ENCODE assay signal across 9 cellular contexts in the genomic region with DNA sequence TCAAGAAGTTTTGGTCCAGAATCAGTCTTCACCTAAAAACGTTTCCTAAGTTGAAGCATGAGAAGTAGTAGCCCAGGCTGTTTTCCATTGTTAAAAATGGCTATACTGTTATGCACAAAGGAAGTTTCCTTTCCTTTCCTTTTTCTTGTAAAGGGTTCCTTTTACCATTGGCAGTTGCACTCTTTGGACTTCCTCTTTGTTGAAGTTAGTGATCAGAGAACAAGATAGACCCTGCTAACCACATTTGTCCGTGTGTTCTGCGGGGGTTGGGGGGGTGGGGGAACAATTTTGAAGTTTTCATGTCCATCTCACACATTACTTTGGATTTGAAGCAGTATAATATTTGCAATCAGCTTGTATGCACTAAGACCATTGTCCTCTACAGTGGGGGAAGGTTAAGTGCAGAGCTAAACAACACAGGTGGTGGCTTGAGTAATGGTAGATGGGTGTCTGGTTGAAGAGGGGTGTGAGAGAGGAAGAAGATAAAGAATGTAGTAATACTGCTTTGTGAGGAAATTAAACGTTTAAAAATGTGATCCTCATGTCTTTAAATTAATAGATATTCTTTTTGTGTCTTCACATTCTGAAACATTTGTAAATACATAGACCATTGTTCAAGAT. TPM values are rescaled to one million over a fixed set of nuclear protein-coding genes. Genes with fewer than 3 reads are reported as not detected.
DNase-seq lines count a peak whose midpoint lies in the region; ATAC-seq, FAIRE-seq and TF ChIP-seq lines count a peak whose summit lies in the region.
"Had no signal": no experiment of that assay in that cellular context is flagged by ENCODE, and none has a peak within 500 bp of the region (broad histone marks: within the 10 kb centered on the region; RNA-seq: fewer than 3 reads in every experiment).

No MANE protein-coding gene starts in this region.

- no peak overlapping the region for H2BK12ac ChIP-seq in H1 (ENCODE audit: low read depth, low read length)

- WGBS in H1 (ENCODE audit: extremely low coverage in 1 of 2, insufficient coverage in 1 of 2, insufficient read length in 1 of 2, insufficient replicate concordance in 2 of 2, low coverage in 1 of 2, low lambda C conversion rate in 2 of 2, missing lambda C conversion rate in 1 of 2), 2 experiments, result 72% methylated on average over 4 of the region's 4 CpGs; no CpG with 5 or more reads in 1 of the 2 experiments
- WGBS in ovary, 3 donors, result 57 to 71% (median 64%) methylated on average over 4 of the region's 4 CpGs
- 28 to 48% methylated on average over 3 to 4 of the region's 4 CpGs for WGBS in gastroesophageal sphincter (ENCODE audit: low coverage in 1 of 2), 2 donors

- ATAC-seq in gastroesophageal sphincter, result no peak
- ATAC-seq in HG02840 (IDR thresholded peaks at IDR 0.05; ENCODE audit: low FRiP score, unreplicated experiment), result no peak

- peak overlapping the region; percentile 78 for H3K9ac ChIP-seq in NT2/D1 (ENCODE audit: insufficient read length, low read depth)
- H3K9ac ChIP-seq in H1 (replicated peaks in 1 of 4; ENCODE audit: extremely low read depth in 1 of 4, low read depth in 3 of 4, low read length in 3 of 4), result no peak overlapping the region

- no peaks in the 10 kb centered on the region for H3K79me1 ChIP-seq in H1 (ENCODE audit: low read depth, low read length)

- no peak overlapping the region for H2BK120ac ChIP-seq in H1 (replicated peaks; ENCODE audit: low read depth, low read length)

- POLR2A ChIA-PET in H1 (lab: Charles Lee; ENCODE audit: partially characterized antibody), result interaction anchor here (0.8 to 1.0 kb wide), 2 partner anchors 30 to 35 kb away, joined by 3 read pairs; no protein-coding TSS in a partner anchor

- H3K9me3 ChIP-seq in NT2/D1 (ENCODE audit: insufficient read depth, low read length), result peaks cover 23% of the 10 kb centered on the region
- peaks cover 12 to 15% of the 10 kb centered on the region in 2 experiments; a peak in 2 of 4 replicates for H3K9me3 ChIP-seq in H1 (ENCODE audit: insufficient read depth in 2 of 2, low read depth in 1 of 2, low read length in 1 of 2)
- no peaks in the 10 kb centered on the region for H3K9me3 ChIP-seq in ovary
- peaks cover 0 to 18% (median 0%) of the 10 kb centered on the region in 3 donors for H3K9me3 ChIP-seq in gastroesophageal sphincter

- H4K91ac ChIP-seq in H1 (replicated peaks; ENCODE audit: insufficient read length, low read length), result no peak overlapping the region

- TF ChIP-seq CTCF in H1 (IDR thresholded peaks at IDR 0.05; ENCODE audit: control extremely low read depth in 1 of 3, insufficient read depth in 1 of 3, low read depth in 1 of 3, low read length in 3 of 3) (no peak), ovary (IDR thresholded peaks at IDR 0.05) (no peak), gastroesophageal sphincter (IDR thresholded peaks at IDR 0.05) (no peak)

- no peak overlapping the region for H2BK20ac ChIP-seq in H1 (ENCODE audit: low read length)

- peak overlapping the region; percentile 93 to 97 for H3K4me2 ChIP-seq in H1 (ENCODE audit: insufficient read depth in 1 of 2, low read depth in 2 of 2, low read length in 2 of 2)

- H3K27me3 ChIP-seq in NT2/D1 (ENCODE audit: insufficient read depth, insufficient read length) (no peaks in the 10 kb centered on the region), H1 (replicated peaks in 1 of 4; ENCODE audit: control insufficient read depth in 3 of 4, extremely low read depth in 1 of 4, insufficient read depth in 3 of 4, low read length in 3 of 4) (no peaks in the 10 kb centered on the region; a peak in 1 of 7 replicates), ovary (no peaks in the 10 kb centered on the region), gastroesophageal sphincter (peaks cover 19% of the 10 kb centered on the region)

- no peak overlapping the region for H2BK15ac ChIP-seq in H1 (ENCODE audit: low read length)

- no peak overlapping the region for H2BK5ac ChIP-seq in H1 (ENCODE audit: low read depth, low read length)

- no peak overlapping the region for H3K56ac ChIP-seq in H1 (replicated peaks; ENCODE audit: insufficient read length, low read depth, low read length)

- peaks cover 6% of the 10 kb centered on the region; the same call in 1 of the 2 replicates for H3K23me2 ChIP-seq in H1 (ENCODE audit: low read depth, low read length)

- intact Hi-C loops in ovary (cut with DNase I), result no loop called here

- TF ChIP-seq RAD21 in H1 (IDR thresholded peaks at IDR 0.05 in 1 of 2, conservative IDR thresholded peaks at IDR 0.05 in 1 of 2; ENCODE audit: low read depth in 2 of 2, low read length in 2 of 2), result no peak

- no peaks in the 10 kb centered on the region for H4K20me1 ChIP-seq in H1 (replicated peaks in 1 of 2; ENCODE audit: control insufficient read depth in 1 of 2, insufficient read depth in 2 of 2, low read length in 2 of 2)

- TF ChIP-seq EP300 in H1 (IDR thresholded peaks at IDR 0.05; ENCODE audit: borderline replicate concordance in 1 of 2, low read depth in 2 of 2, low read length in 2 of 2) (no peak), ovary (IDR thresholded peaks at IDR 0.05) (no peak), gastroesophageal sphincter (IDR thresholded peaks at IDR 0.05) (no peak)

- H3K4me3 ChIP-seq in NT2/D1 (ENCODE audit: insufficient read length, low read depth) (peak overlapping the region; percentile 67), H1 (ENCODE audit: extremely low read depth in 1 of 4, insufficient read depth in 2 of 4, low read depth in 3 of 4, low read length in 4 of 4) (peak overlapping the region in 3 of 4 experiments; percentile 53 to 84 (median 59); a peak in 5 of 8 replicates), ovary (peak overlapping the region; percentile 68), gastroesophageal sphincter (peak overlapping the region in 1 of 2 donors; percentile 72)

- H3K36me3 ChIP-seq in NT2/D1 (ENCODE audit: insufficient read depth, insufficient read length, low read length) (peaks cover 43% of the 10 kb centered on the region), H1 (ENCODE audit: control insufficient read depth in 2 of 4, insufficient read depth in 4 of 4, low read length in 3 of 4) (peaks cover 0 to 7% (median 2%) of the 10 kb centered on the region in 4 experiments; a peak in 3 of 8 replicates), ovary (no peaks in the 10 kb centered on the region), gastroesophageal sphincter (peaks cover 0 to 15% of the 10 kb centered on the region in 2 donors)

- H3K4ac ChIP-seq in H1 (replicated peaks; ENCODE audit: insufficient read length, low read depth, low read length), result no peak overlapping the region

- H3K14ac ChIP-seq in H1 (ENCODE audit: insufficient read length), result no peak overlapping the region

- no peak overlapping the region for H4K8ac ChIP-seq in H1 (ENCODE audit: extremely low read depth, insufficient read depth, low read length)

- H2AFZ ChIP-seq in H1 (ENCODE audit: low read length), result no peak overlapping the region

- no peaks in the 10 kb centered on the region for H3K79me2 ChIP-seq in H1 (ENCODE audit: control insufficient read depth in 1 of 2, insufficient read depth in 2 of 2, low read length in 2 of 2)

- DNase-seq in CD1c-positive myeloid dendritic cell (ENCODE audit: extremely low spot score) (peak; percentile 57), NT2/D1 (ENCODE audit: low read depth, low spot score) (no peak), H1 (ENCODE audit: low read depth in 1 of 2, low spot score in 2 of 2) (no peak), ovary (no peak)
- no peak for DNase-seq in activated effector memory CD4-positive, alpha-beta T cell treated with anti-CD3 and anti-CD28 coated beads, Interleukin-2, amount 50 U/mL, for 16 hours
- no peak for DNase-seq in NK-92 treated with Interleukin-12 subunit alpha and Interleukin-12 subunit beta, amount 100 ng/mL, for 24 hours (lab: John Stamatoyannopoulos, UW)
- DNase-seq: activated CD4-positive, alpha-beta T cell treated with anti-CD3 and anti-CD28 coated beads for 4 hours had no signal

- no peak for FAIRE-seq in H1 (lab: Jason Lieb, UNC)

- no peak overlapping the region for H2AK5ac ChIP-seq in H1 (ENCODE audit: low read depth, low read length)

- H3K18ac ChIP-seq in H1 (ENCODE audit: extremely low read depth, low read length), result no peak overlapping the region

- no peak overlapping the region for H3K23ac ChIP-seq in H1 (ENCODE audit: insufficient read length)

- H3K27ac ChIP-seq in H1 (ENCODE audit: low read depth, low read length), result no peak overlapping the region
- no peak overlapping the region for H3K27ac ChIP-seq in ovary
- peak overlapping the region in 1 of 4 donors; percentile 84 for H3K27ac ChIP-seq in gastroesophageal sphincter

- CTCF ChIA-PET in H1 (lab: Charles Lee; ENCODE audit: partially characterized antibody), result interaction anchor here (0.7 to 2.0 kb wide), 5 partner anchors 9 to 194 kb away, joined by 3 to 5 read pairs (median 3); no protein-coding TSS in a partner anchor

- TF ChIP-seq POLR2A in H1 (IDR thresholded peaks at IDR 0.05; ENCODE audit: control extremely low read depth in 1 of 2, low read depth in 2 of 2, low read length in 2 of 2) (no peak), ovary (IDR thresholded peaks at IDR 0.05) (no peak), gastroesophageal sphincter (IDR thresholded peaks at IDR 0.05) (no peak)

- H4K5ac ChIP-seq in H1 (ENCODE audit: insufficient read length, low read depth, low read length), result no peak overlapping the region

- H3K4me1 ChIP-seq in NT2/D1 (ENCODE audit: insufficient read depth, insufficient read length) (peaks cover 2% of the 10 kb centered on the region), H1 (replicated peaks in 1 of 4; ENCODE audit: control insufficient read depth in 3 of 4, insufficient read depth in 4 of 4, low read length in 3 of 4) (peaks cover 0 to 4% (median 2%) of the 10 kb centered on the region in 4 experiments; a peak in 4 of 7 replicates), ovary (ENCODE audit: insufficient read depth) (peaks cover 1% of the 10 kb centered on the region), gastroesophageal sphincter (peaks cover 0 to 23% (median 0%) of the 10 kb centered on the region in 3 donors)

RNA-seq across cellular contexts. Expression of a gene that starts 1.4 kb away (rescaled TPM):
- total RNA-seq in H1 (2021; fragmentation: NEBNext Ultra II Directional; extraction: Animal tissue kit (Norgen Biotek cat#: 25700)), result 7.1 and 10.6 TPM in 2 replicates
- 2.2 TPM in 2 replicates for polyA plus RNA-seq in H1 (2011; rRNA removed)
- 2.9 TPM for polyA plus RNA-seq in H1 (2011; cell fraction: cytosol; rRNA removed)
- 2.7 TPM for polyA plus RNA-seq in H1 (2011; cell fraction: nucleus; rRNA removed)
- 1.7 to 5.9 TPM (median 2.9 TPM) in 4 replicates for polyA plus RNA-seq in H1 (2012, experiment 1 of 2)
- 0.49 TPM for polyA plus RNA-seq in H1 (2012, experiment 2 of 2)
- polyA plus RNA-seq in H1 (2013, experiment 1 of 2), result 7.2 TPM
- 7.7 TPM for polyA plus RNA-seq in H1 (2013, experiment 2 of 2)
- 1.5 and 1.7 TPM in 2 replicates for polyA minus RNA-seq in H1 (2011; rRNA and poly(A)+ RNA removed)
- 2.9 TPM for polyA minus RNA-seq in H1 (2011; cell fraction: cytosol; rRNA and poly(A)+ RNA removed)
- 10.0 TPM for polyA minus RNA-seq in H1 (2011; cell fraction: nucleus; rRNA and poly(A)+ RNA removed)
- 10 to 100 TPM; 19.1 to 39.7 (median 28.0) TPM for total RNA-seq in ovary
- 10 to 100 TPM; 12.2 to 15.3 TPM for polyA plus RNA-seq in ovary
- 10 to 100 TPM in 3 of 4 donors, 1 to 10 TPM in 1; 8.0 to 27.1 (median 18.0) TPM for total RNA-seq in gastroesophageal sphincter

RNA-seq across cellular contexts. Expression of a gene that starts 31.3 kb away (rescaled TPM):
- 58.2 and 64.5 TPM in 2 replicates for total RNA-seq in H1 (2021; fragmentation: NEBNext Ultra II Directional; extraction: Animal tissue kit (Norgen Biotek cat#: 25700))
- 33.6 and 45.0 TPM in 2 replicates for polyA plus RNA-seq in H1 (2011; rRNA removed)
- polyA plus RNA-seq in H1 (2011; cell fraction: cytosol; rRNA removed), result 24.9 TPM
- polyA plus RNA-seq in H1 (2011; cell fraction: nucleus; rRNA removed), result 35.7 TPM
- 30.3 to 51.7 TPM (median 42.2 TPM) in 4 replicates for polyA plus RNA-seq in H1 (2012, experiment 1 of 2)
- 26.5 TPM for polyA plus RNA-seq in H1 (2012, experiment 2 of 2)
- polyA plus RNA-seq in H1 (2013, experiment 1 of 2), result 46.1 TPM
- polyA plus RNA-seq in H1 (2013, experiment 2 of 2), result 44.9 TPM
- polyA minus RNA-seq in H1 (2011; rRNA and poly(A)+ RNA removed), result 78.1 and 89.7 TPM in 2 replicates
- polyA minus RNA-seq in H1 (2011; cell fraction: cytosol; rRNA and poly(A)+ RNA removed), result 27.7 TPM
- 21.3 TPM for polyA minus RNA-seq in H1 (2011; cell fraction: nucleus; rRNA and poly(A)+ RNA removed)
- total RNA-seq in ovary, result 100 to 1,000 TPM; 102 to 629 (median 300) TPM
- polyA plus RNA-seq in ovary, result 100 to 1,000 TPM; 191 to 483 TPM
- total RNA-seq in gastroesophageal sphincter, result 100 to 1,000 TPM; 155 to 309 (median 265) TPM

RNA-seq across cellular contexts. Expression of a gene that starts 56.2 kb away (rescaled TPM):
- total RNA-seq in H1 (2021; fragmentation: NEBNext Ultra II Directional; extraction: Animal tissue kit (Norgen Biotek cat#: 25700)), result 0.33 TPM in 1 of 2 replicates, not detected in the other
- polyA plus RNA-seq in H1 (2011; rRNA removed) (0.08 TPM in 1 of 2 replicates, not detected in the other), ovary (not detected)
- not detected for polyA plus RNA-seq in H1 (2011; cell fraction: cytosol; rRNA removed)
- 0.19 TPM for polyA plus RNA-seq in H1 (2011; cell fraction: nucleus; rRNA removed)
- not detected in 4 replicates for polyA plus RNA-seq in H1 (2012, experiment 1 of 2)
- polyA plus RNA-seq in H1 (2012, experiment 2 of 2), result not detected
- polyA plus RNA-seq in H1 (2013, experiment 1 of 2), result 0.08 TPM
- polyA plus RNA-seq in H1 (2013, experiment 2 of 2), result not detected
- polyA minus RNA-seq in H1 (2011; rRNA and poly(A)+ RNA removed), result 0.83 and 1.5 TPM in 2 replicates
- not detected for polyA minus RNA-seq in H1 (2011; cell fraction: cytosol; rRNA and poly(A)+ RNA removed)
- polyA minus RNA-seq in H1 (2011; cell fraction: nucleus; rRNA and poly(A)+ RNA removed), result 3.1 TPM
- total RNA-seq in ovary (1 to 10 TPM in 2 of 7 donors, under 1 TPM in 3, not detected in 2; 0.53 to 1.4 (median 0.69) TPM), gastroesophageal sphincter (1 to 10 TPM in 2 of 4 donors, under 1 TPM in 2; 0.58 to 3.1 (median 1.4) TPM)
